Comparison of ENCODE assay signal across 23 cellular contexts in genomic region chr1:17260264-17260663, GRCh38. TPM values are rescaled to one million over a fixed set of nuclear protein-coding genes. Genes with fewer than 3 reads are reported as not detected.
"Had no signal": no experiment of that assay in that cellular context is flagged by ENCODE, and none has a peak within 500 bp of the region (broad histone marks: within the 10 kb centered on the region; RNA-seq: fewer than 3 reads in every experiment).

No MANE protein-coding gene starts in this region.

- H3K4me3 ChIP-seq: MG63, SK-N-MC had no signal

- H3K27ac ChIP-seq: SK-N-MC had no signal

- H3K27ac Mint-ChIP-seq: IgD-negative memory B cell had no signal

- H3K36me3 Mint-ChIP-seq: IgD-negative memory B cell had no signal

- H3K9me3 ChIP-seq: MG63 had no signal

- H3K4me3 Mint-ChIP-seq: IgD-negative memory B cell had no signal

- H3K27me3 ChIP-seq: MG63 had no signal

- H3K4me1 Mint-ChIP-seq: IgD-negative memory B cell had no signal

- H3K9me3 Mint-ChIP-seq: IgD-negative memory B cell had no signal

- DNase-seq: Karpas-422, KG1, MG63, NCI-H1092 treated with DMSO at 0.1 percent for 48 hours, NCI-H1436, NCI-H187, NCI-H2029, NCI-H2081 treated with DMSO at 0.1 percent for 48 hours, NCI-H2171, NCI-H226, NCI-H446, NCI-H510A, NCI-H524 treated with DMSO at 0.1 percent for 48 hours, NCI-H69, NCI-H774, PC-3, Right ventricle myocardium superior, SIG-M5 had no signal

- H3K36me3 ChIP-seq: MG63 had no signal

RNA-seq across cellular contexts. Expression of gene PADI3, which starts 11.4 kb away (rescaled TPM):
- total RNA-seq: HepG2; OCI-LY7; Right ventricle myocardium superior; T-helper 1 cell treated with Interleukin-12 subunit alpha and Interleukin-12 subunit beta and Interleukin-4 antibody, amounts not matched to agents 30 ng/mL and 1 ng/mL, for 36 hours had no signal
- polyA plus RNA-seq: HepG2, IgD-negative memory B cell had no signal

RNA-seq across cellular contexts. Expression of gene PADI1, which starts 55.3 kb away (rescaled TPM):
- total RNA-seq: HepG2; OCI-LY7; Right ventricle myocardium superior; T-helper 1 cell treated with Interleukin-12 subunit alpha and Interleukin-12 subunit beta and Interleukin-4 antibody, amounts not matched to agents 30 ng/mL and 1 ng/mL, for 36 hours had no signal
- polyA plus RNA-seq: HepG2, IgD-negative memory B cell had no signal
